ENCODE assay signal across 12 cellular contexts in the genomic region with DNA sequence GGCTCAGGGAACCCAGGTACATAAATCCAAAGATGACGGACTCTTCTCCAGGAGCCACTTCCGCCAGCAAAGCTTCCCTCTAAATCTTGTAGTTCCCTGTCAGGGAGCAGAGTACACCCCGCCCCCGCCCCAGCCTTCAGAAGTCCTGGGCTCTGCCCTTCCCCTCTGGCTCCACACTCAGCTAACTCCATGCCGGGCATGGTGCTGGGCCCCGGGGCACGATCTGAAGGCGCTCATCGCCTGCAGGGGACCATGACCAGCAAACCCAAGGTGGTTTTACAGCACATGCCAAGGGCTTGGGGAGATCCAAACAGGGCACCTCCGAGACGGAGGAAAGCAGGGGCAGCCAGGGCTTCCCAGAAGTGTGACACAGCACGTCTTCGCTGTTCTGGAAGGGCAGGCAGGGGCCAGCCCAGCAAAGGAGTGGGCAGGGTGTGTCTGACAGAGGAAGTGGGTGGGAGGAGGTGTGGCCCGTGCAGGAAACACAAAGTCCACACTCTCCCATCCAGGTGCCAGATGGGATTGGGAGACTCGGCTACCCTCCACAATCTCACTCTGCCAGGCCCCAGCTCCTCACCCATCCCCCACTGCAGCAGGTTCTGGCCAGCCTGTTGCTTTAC. TPM values are rescaled to one million over a fixed set of nuclear protein-coding genes. Genes with fewer than 3 reads are reported as not detected.
A peak's percentile ranks its signal among the peaks of the same experiment; 100 is the strongest.
DNase-seq lines count a peak whose midpoint lies in the region; ATAC-seq and TF ChIP-seq lines count a peak whose summit lies in the region.
"Had no signal": no experiment of that assay in that cellular context is flagged by ENCODE, and none has a peak within 500 bp of the region (broad histone marks: within the 10 kb centered on the region; RNA-seq: fewer than 3 reads in every experiment).

No MANE protein-coding gene starts in this region.

- ATAC-seq in IMR-90 (ENCODE audit: low read depth) (no peak), right lobe of liver (peak; percentile 57 to 65 (median 62)), GM18505 (IDR thresholded peaks at IDR 0.05; ENCODE audit: unreplicated experiment) (no peak)

- H4K5ac ChIP-seq in IMR-90 (ENCODE audit: low read depth, low read length), result no peak overlapping the region

- H3K27me3 ChIP-seq in IMR-90 (ENCODE audit: control insufficient read depth, insufficient read depth, low read length) (no peaks in the 10 kb centered on the region), right lobe of liver (no peaks in the 10 kb centered on the region), tibial artery (no peaks in the 10 kb centered on the region)
- H3K27me3 ChIP-seq: SJSA1, thyroid gland had no signal

- BruUV-seq in IMR-90 (replicated peaks; lab: Mats Ljungman, UMichigan), result no TSS peak

- no peak overlapping the region for H2BK20ac ChIP-seq in IMR-90 (ENCODE audit: low read depth, low read length)

- no peak overlapping the region for H3K23ac ChIP-seq in IMR-90 (ENCODE audit: low read depth, low read length)

- H3K9me1 ChIP-seq in IMR-90 (ENCODE audit: insufficient read depth, low read length), result no peaks in the 10 kb centered on the region

- dilution Hi-C loops in IMR-90 (cut with HindIII; ENCODE audit: low sequenced_read_pairs, unreplicated experiment), result no loop called here

- no peak overlapping the region for H2BK5ac ChIP-seq in IMR-90 (ENCODE audit: low read depth, low read length, poor library complexity, severe bottlenecking)

- no peak overlapping the region for H4K8ac ChIP-seq in IMR-90 (ENCODE audit: low read depth in 2 of 2, low read length in 2 of 2)

- no peak for DNase-seq in IMR-90
- DNase-seq in coronary artery (ENCODE audit: low spot score), result no peak
- no peak for DNase-seq in right lobe of liver
- no peak for DNase-seq in tibial artery
- no peak for DNase-seq in AG08396 (ENCODE audit: low spot score)
- DNase-seq in NCI-H1930 (lab: John Stamatoyannopoulos, UW), result no peak
- DNase-seq: activated CD4-positive, alpha-beta T cell treated with anti-CD3 and anti-CD28 coated beads, Interleukin-2, amount 50 U/mL, for 48 hours; dorsolateral prefrontal cortex; thyroid gland had no signal

- CTCF ChIA-PET in IMR-90 (lab: Yijun Ruan, JAX), result no interaction called here

- no peak for TF ChIP-seq POLR2A in IMR-90 (IDR thresholded peaks at IDR 0.05; ENCODE audit: low read depth, low read length)
- TF ChIP-seq POLR2A in right lobe of liver (IDR thresholded peaks at IDR 0.05), result no peak
- TF ChIP-seq POLR2A in GM18505 (IDR thresholded peaks at IDR 0.05; ENCODE audit: borderline replicate concordance, extremely low read depth, insufficient read depth, insufficient read length), result no peak

- H4K91ac ChIP-seq in IMR-90 (ENCODE audit: insufficient read depth, low read depth, low read length), result no peak overlapping the region

- no peak overlapping the region for H3K56ac ChIP-seq in IMR-90 (ENCODE audit: extremely low read depth, insufficient read depth, low read length)

- no peak overlapping the region for H3K9ac ChIP-seq in IMR-90 (ENCODE audit: low read depth, low read length)
- H3K9ac ChIP-seq: parathyroid adenoma had no signal

- H2BK15ac ChIP-seq in IMR-90 (ENCODE audit: low read depth, low read length), result no peak overlapping the region

- H3K27ac ChIP-seq in IMR-90 (ENCODE audit: insufficient read depth, low read length), result no peak overlapping the region
- H3K27ac ChIP-seq in coronary artery, result peak overlapping the region; percentile 15 to 45
- no peak overlapping the region for H3K27ac ChIP-seq in right lobe of liver
- H3K27ac ChIP-seq in tibial artery, result peak overlapping the region; percentile 20 to 32
- H3K27ac ChIP-seq: dorsolateral prefrontal cortex, parathyroid adenoma, SJSA1, thyroid gland had no signal

- H2AK9ac ChIP-seq in IMR-90 (replicated peaks; ENCODE audit: low read depth, low read length, poor library complexity), result no peak overlapping the region

- no peak overlapping the region for H2BK120ac ChIP-seq in IMR-90 (ENCODE audit: low read depth, low read length)

- no peak overlapping the region for H3K4me2 ChIP-seq in IMR-90 (ENCODE audit: low read depth, low read length)

- intact Hi-C loops in IMR-90 (cut with micrococcal nuclease) (no loop called here), right lobe of liver (cut with DNase I) (no loop called here), tibial artery (cut with DNase I; ENCODE audit: low total_unique reads) (no loop called here)

- TF ChIP-seq CTCF in IMR-90 (conservative IDR thresholded peaks at IDR 0.05; ENCODE audit: low read depth, low read length) (no peak), coronary artery (IDR thresholded peaks at IDR 0.05) (no peak), right lobe of liver (IDR thresholded peaks at IDR 0.05) (no peak), tibial artery (IDR thresholded peaks at IDR 0.05) (no peak)

- peak overlapping the region; percentile 21 for H2AFZ ChIP-seq in IMR-90 (replicated peaks; ENCODE audit: low read length, poor library complexity)

- H3K4ac ChIP-seq in IMR-90 (ENCODE audit: low read depth, low read length), result no peak overlapping the region

- no peaks in the 10 kb centered on the region for H3K36me3 ChIP-seq in IMR-90 (ENCODE audit: control insufficient read depth, insufficient read depth, low read length)
- H3K36me3 ChIP-seq in right lobe of liver, result no peaks in the 10 kb centered on the region
- H3K36me3 ChIP-seq in tibial artery, result no peaks in the 10 kb centered on the region
- H3K36me3 ChIP-seq: SJSA1, thyroid gland had no signal

- POLR2A ChIA-PET in IMR-90 (lab: Charles Lee; ENCODE audit: unreplicated experiment), result no interaction called here

- no peak overlapping the region for H3K18ac ChIP-seq in IMR-90 (ENCODE audit: low read depth, low read length)

- H3K9me3 ChIP-seq in IMR-90 (ENCODE audit: control insufficient read depth, insufficient read depth, low read length) (peaks cover 18% of the 10 kb centered on the region), right lobe of liver (no peaks in the 10 kb centered on the region), tibial artery (no peaks in the 10 kb centered on the region)
- H3K9me3 ChIP-seq: thyroid gland had no signal

- in situ Hi-C loops in IMR-90 (cut with MboI; ENCODE audit: low sequenced_read_pairs), result no loop called here

- H3K4me3 ChIP-seq in IMR-90 (ENCODE audit: insufficient read depth, low read depth, low read length) (no peak overlapping the region), coronary artery (no peak overlapping the region), right lobe of liver (no peak overlapping the region), tibial artery (no peak overlapping the region)
- H3K4me3 ChIP-seq: dorsolateral prefrontal cortex, SJSA1, thyroid gland had no signal

- no peak for TF ChIP-seq RAD21 in IMR-90 (IDR thresholded peaks at IDR 0.05; ENCODE audit: low read length)

- H2AK5ac ChIP-seq in IMR-90 (ENCODE audit: low read depth, low read length), result no peak overlapping the region

- H3K4me1 ChIP-seq in IMR-90 (ENCODE audit: control insufficient read depth, insufficient read depth, low read length) (no peaks in the 10 kb centered on the region), right lobe of liver (no peaks in the 10 kb centered on the region), tibial artery (peaks cover 0 to 29% (median 1%) of the 10 kb centered on the region in 4 donors)
- H3K4me1 ChIP-seq: parathyroid adenoma, SJSA1, thyroid gland had no signal

- no peak overlapping the region for H3K14ac ChIP-seq in IMR-90 (replicated peaks; ENCODE audit: low read depth, low read length)

- H3K79me1 ChIP-seq in IMR-90 (ENCODE audit: low read depth in 1 of 2, low read length in 2 of 2), result no peaks in the 10 kb centered on the region

- 52% methylated on average over 7 of the region's 15 CpGs; no CpG with 5 or more reads in 1 of the 2 experiments for WGBS in IMR-90 (ENCODE audit: extremely low coverage in 2 of 2, insufficient read length in 1 of 2), 2 experiments
- WGBS in right lobe of liver (ENCODE audit: insufficient coverage, low coverage, low lambda C conversion rate, missing lambda C conversion rate), result 27% methylated on average over 2 of the region's 15 CpGs

- no peaks in the 10 kb centered on the region for H4K20me1 ChIP-seq in IMR-90 (ENCODE audit: insufficient read depth, low read length)

TF ChIP-seq in IMR-90, 13 proteins besides CTCF, POLR2A, EP300 and RAD21:
- TF ChIP-seq CHD1 (IDR thresholded peaks at IDR 0.05; ENCODE audit: low read depth, low read length), result no peak
- TF ChIP-seq RFX5 (IDR thresholded peaks at IDR 0.05; ENCODE audit: low read depth, low read length), result no peak
- TF ChIP-seq, protein P1, sequence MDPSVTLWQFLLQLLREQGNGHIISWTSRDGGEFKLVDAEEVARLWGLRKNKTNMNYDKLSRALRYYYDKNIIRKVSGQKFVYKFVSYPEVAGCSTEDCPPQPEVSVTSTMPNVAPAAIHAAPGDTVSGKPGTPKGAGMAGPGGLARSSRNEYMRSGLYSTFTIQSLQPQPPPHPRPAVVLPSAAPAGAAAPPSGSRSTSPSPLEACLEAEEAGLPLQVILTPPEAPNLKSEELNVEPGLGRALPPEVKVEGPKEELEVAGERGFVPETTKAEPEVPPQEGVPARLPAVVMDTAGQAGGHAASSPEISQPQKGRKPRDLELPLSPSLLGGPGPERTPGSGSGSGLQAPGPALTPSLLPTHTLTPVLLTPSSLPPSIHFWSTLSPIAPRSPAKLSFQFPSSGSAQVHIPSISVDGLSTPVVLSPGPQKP (IDR thresholded peaks at IDR 0.05; ENCODE audit: borderline replicate concordance, low read depth, low read length), result no peak
- no peak for TF ChIP-seq MAZ (IDR thresholded peaks at IDR 0.05; ENCODE audit: borderline replicate concordance, low read depth, low read length)
- TF ChIP-seq, protein P2, sequence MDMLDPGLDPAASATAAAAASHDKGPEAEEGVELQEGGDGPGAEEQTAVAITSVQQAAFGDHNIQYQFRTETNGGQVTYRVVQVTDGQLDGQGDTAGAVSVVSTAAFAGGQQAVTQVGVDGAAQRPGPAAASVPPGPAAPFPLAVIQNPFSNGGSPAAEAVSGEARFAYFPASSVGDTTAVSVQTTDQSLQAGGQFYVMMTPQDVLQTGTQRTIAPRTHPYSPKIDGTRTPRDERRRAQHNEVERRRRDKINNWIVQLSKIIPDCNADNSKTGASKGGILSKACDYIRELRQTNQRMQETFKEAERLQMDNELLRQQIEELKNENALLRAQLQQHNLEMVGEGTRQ (IDR thresholded peaks at IDR 0.05; ENCODE audit: low read depth, low read length), result no peak
- TF ChIP-seq CEBPB (IDR thresholded peaks at IDR 0.05; ENCODE audit: low read depth, low read length), result no peak

RNA-seq across cellular contexts. Expression of a gene that starts 41.6 kb away (rescaled TPM):
- total RNA-seq in IMR-90 (2012; rRNA removed), result not detected in 2 replicates
- polyA plus RNA-seq in IMR-90 (2012; rRNA removed), result not detected in 2 replicates
- not detected in 2 replicates for polyA plus RNA-seq in IMR-90 (2012; cell fraction: cytosol; rRNA removed)
- not detected in 2 replicates for polyA plus RNA-seq in IMR-90 (2012; cell fraction: nucleus; rRNA removed; ENCODE audit: low replicate concordance)
- total RNA-seq in right lobe of liver, result not detected
- total RNA-seq: SJSA1, thyroid gland had no signal

RNA-seq across cellular contexts. Expression of a gene that starts 48.0 kb away (rescaled TPM):
- total RNA-seq in IMR-90 (2012; rRNA removed), result not detected in 2 replicates
- polyA plus RNA-seq in IMR-90 (2012; rRNA removed), result not detected in 2 replicates
- polyA plus RNA-seq in IMR-90 (2012; cell fraction: cytosol; rRNA removed), result not detected in 2 replicates
- polyA plus RNA-seq in IMR-90 (2012; cell fraction: nucleus; rRNA removed; ENCODE audit: low replicate concordance), result 0.03 TPM in 1 of 2 replicates, not detected in the other
- total RNA-seq in right lobe of liver, result 10 to 100 TPM; 16.3 to 49.3 (median 32.0) TPM
- total RNA-seq: SJSA1 had no signal

Comparison
In these comparisons a context has a peak if more than half of its experiments do, and no peak if none do; other contexts are left out.
1. ATAC-seq: peak in right lobe of liver (4 of 4); none in IMR-90 (single experiment) and GM18505 (single experiment).
2. H3K27ac ChIP-seq: peak in coronary artery (2 of 2) and tibial artery (2 of 2); none in IMR-90 (single experiment) and right lobe of liver (0 of 3).
3. RNA of a gene that starts 48.0 kb away (total RNA-seq): 16.3 to 49.3 TPM in right lobe of liver; not detected in IMR-90; every median in the first group is over 10 times any median in the second.